In the genomic region with DNA sequence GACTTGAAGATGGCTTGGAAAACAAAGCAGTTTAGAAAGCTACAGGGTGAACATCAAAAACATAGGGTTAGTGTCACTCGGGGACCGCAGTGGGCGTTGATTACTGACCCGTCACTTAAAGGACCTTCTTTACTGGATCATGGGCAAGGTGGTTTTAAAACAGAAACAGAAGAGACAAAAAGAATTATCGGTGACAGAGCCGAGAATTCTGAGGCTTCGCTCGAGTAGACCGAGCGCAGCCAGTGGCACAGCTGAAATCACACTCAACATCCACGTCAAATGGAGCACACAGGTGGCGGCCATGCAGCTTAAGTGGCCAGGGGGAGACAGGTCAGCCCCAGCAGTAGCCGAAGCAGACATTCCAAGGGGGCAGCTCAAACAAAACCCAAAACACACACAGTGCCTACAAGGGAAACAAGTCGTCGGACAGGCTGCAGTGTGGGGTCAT, we compare ENCODE assay signal across 14 cellular contexts. TPM values are rescaled to one million over a fixed set of nuclear protein-coding genes. Genes with fewer than 3 reads are reported as not detected.
DNase-seq lines count a peak whose midpoint lies in the region; ATAC-seq and TF ChIP-seq lines count a peak whose summit lies in the region.
"Had no signal": no experiment of that assay in that cellular context is flagged by ENCODE, and none has a peak within 500 bp of the region (broad histone marks: within the 10 kb centered on the region; RNA-seq: fewer than 3 reads in every experiment).

No MANE protein-coding gene starts in this region.

- intact Hi-C loops in ascending aorta (cut with DNase I), result loop anchor here (5.0 kb wide), 1 partner anchor 38 kb away; a partner anchor contains a TSS
- intact Hi-C loops in naive thymus-derived CD4-positive, alpha-beta T cell (cut with micrococcal nuclease), result loop anchor here in 1 of 2 donors (1.0 to 5.0 kb wide), 3 partner anchors 17 to 57 kb away; a partner anchor contains a TSS

- H3K9me3 ChIP-seq in ascending aorta, result no peaks in the 10 kb centered on the region
- H3K9me3 ChIP-seq in naive thymus-derived CD4-positive, alpha-beta T cell (ENCODE audit: control insufficient read depth in 2 of 3, low read length in 3 of 3), result no peaks in the 10 kb centered on the region
- H3K9me3 ChIP-seq in BE2C, result no peaks in the 10 kb centered on the region

- peaks cover 15 to 39% of the 10 kb centered on the region in 2 donors for H3K4me1 ChIP-seq in ascending aorta
- peaks cover 0 to 18% of the 10 kb centered on the region in 2 donors for H3K4me1 ChIP-seq in naive thymus-derived CD4-positive, alpha-beta T cell (ENCODE audit: control insufficient read depth in 2 of 2, insufficient read depth in 2 of 2, low read length in 2 of 2)
- no peaks in the 10 kb centered on the region for H3K4me1 ChIP-seq in BE2C

- CTCF ChIA-PET in naive thymus-derived CD4-positive, alpha-beta T cell (lab: Charles Lee), result interaction anchor here (0.7 to 1.3 kb wide), 2 partner anchors 23 to 150 kb away, joined by 3 read pairs; no protein-coding TSS in a partner anchor

- no peak for ATAC-seq in stimulated activated naive CD8-positive, alpha-beta T cell treated with anti-CD3 and anti-CD28 coated beads, Interleukin-15, Interleukin-2, amounts not matched to agents 100 U/mL and 50 U/mL, for 24 hours
- ATAC-seq in naive thymus-derived CD4-positive, alpha-beta T cell, result no peak
- ATAC-seq in HG02870 (IDR thresholded peaks at IDR 0.05; ENCODE audit: unreplicated experiment) (no peak), GM18873 (IDR thresholded peaks at IDR 0.05; ENCODE audit: low FRiP score, unreplicated experiment) (no peak)
- ATAC-seq: PC-3 had no signal

- H3K27ac Mint-ChIP-seq in stimulated activated naive CD8-positive, alpha-beta T cell treated with anti-CD3 and anti-CD28 coated beads, Interleukin-15, Interleukin-2, amounts not matched to agents 100 ng/mL and 50 ng/mL, for 24 hours, result peak overlapping the region; percentile 26
- peak overlapping the region; percentile 83 to 99 (median 96) for H3K27ac Mint-ChIP-seq in naive thymus-derived CD4-positive, alpha-beta T cell

- peaks cover 10% of the 10 kb centered on the region for H3K36me3 Mint-ChIP-seq in stimulated activated naive CD8-positive, alpha-beta T cell treated with anti-CD3 and anti-CD28 coated beads, Interleukin-15, Interleukin-2, amounts not matched to agents 100 ng/mL and 50 ng/mL, for 24 hours (ENCODE audit: low read depth)
- peaks cover 6 to 18% (median 12%) of the 10 kb centered on the region in 5 donors for H3K36me3 Mint-ChIP-seq in naive thymus-derived CD4-positive, alpha-beta T cell

- H3K27me3 ChIP-seq in ascending aorta (no peaks in the 10 kb centered on the region), BE2C (no peaks in the 10 kb centered on the region)
- no peaks in the 10 kb centered on the region for H3K27me3 ChIP-seq in naive thymus-derived CD4-positive, alpha-beta T cell (ENCODE audit: control insufficient read depth in 2 of 2, insufficient read depth in 2 of 2, low read length in 2 of 2)

- no peak for DNase-seq in stimulated activated naive CD8-positive, alpha-beta T cell treated with anti-CD3 and anti-CD28 coated beads, Interleukin-15, Interleukin-2, amounts not matched to agents 100 U/mL and 50 U/mL, for 24 hours
- DNase-seq in ascending aorta (ENCODE audit: low spot score in 2 of 2) (no peak), BE2C (no peak)
- DNase-seq in naive thymus-derived CD4-positive, alpha-beta T cell, result peak in 2 of 9 donors; percentile 21 to 37
- no peak for DNase-seq in activated CD8-positive, alpha-beta memory T cell treated with anti-CD3 and anti-CD28 coated beads for 24 hours
- DNase-seq: amygdala, GF-D8, MV-4-11, occipital lobe, PC-3 had no signal

- H3K27ac ChIP-seq in ascending aorta, result peak overlapping the region; percentile 76 to 81
- peak overlapping the region; percentile 59 for H3K27ac ChIP-seq in naive thymus-derived CD4-positive, alpha-beta T cell (ENCODE audit: low read depth, low read length)
- H3K27ac ChIP-seq: C4-2B had no signal

- peaks cover 21% of the 10 kb centered on the region for H3K4me1 Mint-ChIP-seq in stimulated activated naive CD8-positive, alpha-beta T cell treated with anti-CD3 and anti-CD28 coated beads, Interleukin-15, Interleukin-2, amounts not matched to agents 100 ng/mL and 50 ng/mL, for 24 hours (ENCODE audit: low read depth)
- peaks cover 20 to 52% (median 43%) of the 10 kb centered on the region in 7 donors for H3K4me1 Mint-ChIP-seq in naive thymus-derived CD4-positive, alpha-beta T cell

- H3K36me3 ChIP-seq in ascending aorta (peaks cover 24 to 26% of the 10 kb centered on the region in 2 donors), BE2C (peaks cover 24% of the 10 kb centered on the region)
- H3K36me3 ChIP-seq in naive thymus-derived CD4-positive, alpha-beta T cell (ENCODE audit: control insufficient read depth in 2 of 3, insufficient read depth in 3 of 3, low read length in 3 of 3), result peaks cover 0 to 15% (median 0%) of the 10 kb centered on the region in 3 experiments

- no peaks in the 10 kb centered on the region for H3K9me3 Mint-ChIP-seq in stimulated activated naive CD8-positive, alpha-beta T cell treated with anti-CD3 and anti-CD28 coated beads, Interleukin-15, Interleukin-2, amounts not matched to agents 100 ng/mL and 50 ng/mL, for 24 hours
- H3K9me3 Mint-ChIP-seq in naive thymus-derived CD4-positive, alpha-beta T cell, result no peaks in the 10 kb centered on the region

- no peak for TF ChIP-seq CTCF in ascending aorta (IDR thresholded peaks at IDR 0.05)
- TF ChIP-seq CTCF in BE2C (IDR thresholded peaks at IDR 0.05; ENCODE audit: low read depth, low read length), result no peak

- no peak overlapping the region for H3K4me3 Mint-ChIP-seq in stimulated activated naive CD8-positive, alpha-beta T cell treated with anti-CD3 and anti-CD28 coated beads, Interleukin-15, Interleukin-2, amounts not matched to agents 100 ng/mL and 50 ng/mL, for 24 hours
- peak overlapping the region; percentile 34 to 86 (median 76) for H3K4me3 Mint-ChIP-seq in naive thymus-derived CD4-positive, alpha-beta T cell

- H3K27me3 Mint-ChIP-seq in stimulated activated naive CD8-positive, alpha-beta T cell treated with anti-CD3 and anti-CD28 coated beads, Interleukin-15, Interleukin-2, amounts not matched to agents 100 ng/mL and 50 ng/mL, for 24 hours, result no peaks in the 10 kb centered on the region
- H3K27me3 Mint-ChIP-seq in naive thymus-derived CD4-positive, alpha-beta T cell, result no peaks in the 10 kb centered on the region

- H3K4me3 ChIP-seq in ascending aorta, result no peak overlapping the region
- H3K4me3 ChIP-seq in naive thymus-derived CD4-positive, alpha-beta T cell (ENCODE audit: low read length), result peak overlapping the region; percentile 12
- no peak overlapping the region for H3K4me3 ChIP-seq in BE2C (ENCODE audit: low read depth, low read length)

- POLR2A ChIA-PET in naive thymus-derived CD4-positive, alpha-beta T cell (lab: Charles Lee), result interaction anchor here (0.8 to 2.8 kb wide), 15 partner anchors 8 to 111 kb away, joined by 3 to 64 read pairs (median 5); a partner anchor contains a TSS

RNA-seq across cellular contexts. Expression of a gene that starts 17.3 kb away (rescaled TPM):
- 5.9 TPM for total RNA-seq in ascending aorta
- 10 to 100 TPM; 30.2 to 53.4 (median 35.8) TPM for total RNA-seq in naive thymus-derived CD4-positive, alpha-beta T cell
- 10 to 100 TPM; 24.2 to 35.1 TPM for polyA plus RNA-seq in naive thymus-derived CD4-positive, alpha-beta T cell
- 64.8 TPM for polyA plus RNA-seq in BE2C (2012; ENCODE audit: insufficient read depth, insufficient read length, low read depth)

RNA-seq across cellular contexts. Expression of a gene that starts 38.8 kb away (rescaled TPM):
- 7.2 TPM for total RNA-seq in ascending aorta
- total RNA-seq in naive thymus-derived CD4-positive, alpha-beta T cell, result 10 to 100 TPM in 1 of 5 experiments, 1 to 10 TPM in 4; 4.3 to 12.8 (median 5.6) TPM
- polyA plus RNA-seq in naive thymus-derived CD4-positive, alpha-beta T cell, result 1 to 10 TPM; 5.5 to 5.6 TPM
- 1.9 TPM for polyA plus RNA-seq in BE2C (2012; ENCODE audit: insufficient read depth, insufficient read length, low read depth)

RNA-seq across cellular contexts. Expression of a gene that starts 58.2 kb away (rescaled TPM):
- total RNA-seq in ascending aorta, result 1.5 TPM
- 1 to 10 TPM; 1.5 to 9.2 (median 3.9) TPM for total RNA-seq in naive thymus-derived CD4-positive, alpha-beta T cell
- under 1 TPM in 1 of 2 donors, not detected in 1; 0.29 TPM for polyA plus RNA-seq in naive thymus-derived CD4-positive, alpha-beta T cell
- 10.3 TPM for polyA plus RNA-seq in BE2C (2012; ENCODE audit: insufficient read depth, insufficient read length, low read depth)
